Comparison of ENCODE assay signal across 32 cellular contexts in the genomic region with DNA sequence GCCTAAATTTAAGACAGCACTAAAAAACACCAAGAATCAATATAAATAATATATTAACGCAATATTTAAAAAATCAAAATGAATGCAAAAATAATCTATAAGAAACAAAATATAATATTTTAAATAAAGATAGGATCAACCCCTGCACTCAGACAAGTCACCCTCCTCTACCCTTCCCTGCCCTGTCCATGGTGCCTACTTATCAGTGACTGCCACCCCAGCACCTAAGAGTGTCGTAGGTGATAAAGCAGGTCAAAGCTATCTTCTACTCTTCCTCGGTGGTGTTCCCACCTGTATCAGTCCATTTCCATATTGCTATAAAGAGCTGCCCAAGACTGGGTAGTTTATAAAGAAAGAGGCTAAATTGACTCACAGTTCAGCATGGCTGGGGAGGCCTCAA.
"Had no signal": no experiment of that assay in that cellular context is flagged by ENCODE, and none has a peak within 500 bp of the region (broad histone marks: within the 10 kb centered on the region; RNA-seq: fewer than 3 reads in every experiment).

No MANE protein-coding gene starts in this region.

- FAIRE-seq: colon, endometrium, endothelial cell of umbilical vein, frontal cortex had no signal

- DNase-seq: activated CD4-positive, alpha-beta memory T cell treated with anti-CD3 and anti-CD28 coated beads for 36 hours; activated CD4-positive, alpha-beta T cell treated with anti-CD3 and anti-CD28 coated beads for 36 hours; activated CD4-positive, alpha-beta T cell treated with anti-CD3 and anti-CD28 coated beads, Interleukin-2, amount 10 ng/mL, durations not matched to agents 24 days and 14 days; activated CD4-positive, CD25-positive, alpha-beta regulatory T cell; activated CD4-positive, CD25-positive, alpha-beta regulatory T cell treated with anti-CD3 and anti-CD28 coated beads, Interleukin-2, amount 50 U/mL, for 72 hours; activated CD8-positive, alpha-beta memory T cell treated with anti-CD3 and anti-CD28 coated beads, Interleukin-2, amount 10 ng/mL, durations not matched to agents 7 days and 5 days; activated CD8-positive, alpha-beta memory T cell treated with anti-CD3 and anti-CD28 coated beads, Interleukin-2, amount 50 U/mL, for 4 hours; activated CD8-positive, alpha-beta T cell treated with anti-CD3 and anti-CD28 coated beads, Interleukin-2, amount 10 ng/mL, durations not matched to agents 7 days and 5 days; activated effector memory CD4-positive, alpha-beta T cell treated with anti-CD3 and anti-CD28 coated beads, Interleukin-2, amount 50 U/mL, for 16 hours; activated naive CD4-positive, alpha-beta T cell treated with anti-CD3 and anti-CD28 coated beads for 36 hours; activated naive CD8-positive, alpha-beta T cell treated with anti-CD3 and anti-CD28 coated beads for 36 hours; activated naive CD8-positive, alpha-beta T cell treated with anti-CD3 and anti-CD28 coated beads, Interleukin-2, amount 50 U/mL, for 24 hours; activated T-cell treated with anti-CD3 and anti-CD28 coated beads, Interleukin-2, amount 50 U/mL, for 1 hour; activated T-cell treated with anti-CD3 and anti-CD28 coated beads, Interleukin-2, amount 50 U/mL, for 48 hours; adrenal gland; amygdala; aorta; body of pancreas; caudate nucleus; cortex of kidney; dermis blood vessel endothelial cell; effector CD4-positive, alpha-beta T cell; effector memory CD8-positive, alpha-beta T cell; foreskin fibroblast; head of caudate nucleus; T-helper 2 cell had no signal

- H3K4me3 ChIP-seq: adrenal gland, body of pancreas had no signal

- H3K27ac ChIP-seq: adrenal gland, body of pancreas, epithelial cell of prostate had no signal

- H3K9me3 ChIP-seq: adrenal gland, body of pancreas had no signal

- H3K27me3 ChIP-seq: adrenal gland, body of pancreas had no signal

- H3K36me3 ChIP-seq: adrenal gland had no signal

- ATAC-seq: activated CD4-positive, alpha-beta T cell treated with anti-CD3 and anti-CD28 coated beads for 36 hours; activated CD8-positive, alpha-beta memory T cell treated with anti-CD3 and anti-CD28 coated beads, Interleukin-2, amount 10 ng/mL, durations not matched to agents 7 days and 5 days; activated CD8-positive, alpha-beta T cell treated with anti-CD3 and anti-CD28 coated beads, Interleukin-2, amount 10 ng/mL, durations not matched to agents 7 days and 5 days; activated naive CD8-positive, alpha-beta T cell treated with anti-CD3 and anti-CD28 coated beads, Interleukin-2, amount 50 U/mL, for 24 hours; body of pancreas; effector memory CD8-positive, alpha-beta T cell; esophagus mucosa had no signal

- H3K4me1 ChIP-seq: adrenal gland, body of pancreas had no signal
